Comparison of ENCODE assay signal across 2 cellular contexts in the genomic region with DNA sequence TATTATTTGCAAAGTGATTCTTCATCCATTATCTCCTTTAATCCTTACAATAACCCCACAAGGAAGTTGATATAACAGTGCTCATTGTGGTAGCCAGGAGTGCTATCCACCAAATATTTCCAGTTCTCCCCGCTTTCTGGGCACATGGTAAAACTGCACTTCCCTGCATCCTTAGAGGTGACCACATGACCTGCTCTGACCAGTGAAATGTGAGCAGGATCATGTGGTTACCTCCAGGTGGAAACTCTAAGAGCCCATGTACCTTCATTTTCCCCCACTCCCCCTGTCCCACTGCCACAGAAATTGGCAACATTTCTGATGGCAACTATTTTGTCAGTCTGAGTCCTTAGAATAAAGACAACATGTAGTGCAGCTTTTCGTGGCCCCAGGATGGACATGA.
TF ChIP-seq lines count a peak whose summit lies in the region.

No MANE protein-coding gene starts in this region.

TF ChIP-seq in WTC11, 78 proteins besides CTCF, POLR2A, EP300 and RAD21:
- TF ChIP-seq, protein P1, sequence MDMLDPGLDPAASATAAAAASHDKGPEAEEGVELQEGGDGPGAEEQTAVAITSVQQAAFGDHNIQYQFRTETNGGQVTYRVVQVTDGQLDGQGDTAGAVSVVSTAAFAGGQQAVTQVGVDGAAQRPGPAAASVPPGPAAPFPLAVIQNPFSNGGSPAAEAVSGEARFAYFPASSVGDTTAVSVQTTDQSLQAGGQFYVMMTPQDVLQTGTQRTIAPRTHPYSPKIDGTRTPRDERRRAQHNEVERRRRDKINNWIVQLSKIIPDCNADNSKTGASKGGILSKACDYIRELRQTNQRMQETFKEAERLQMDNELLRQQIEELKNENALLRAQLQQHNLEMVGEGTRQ (CRISPR knock-in tag; IDR thresholded peaks at IDR 0.05): peak; percentile 65
- TF ChIP-seq JAZF1 (CRISPR knock-in tag; IDR thresholded peaks at IDR 0.05): no peak

TF ChIP-seq in H1, 55 proteins besides CTCF, POLR2A, EP300 and RAD21:
- TF ChIP-seq CBX5 (IDR thresholded peaks at IDR 0.05; ENCODE audit: low read depth, low read length): no peak
- TF ChIP-seq, protein P1 (IDR thresholded peaks at IDR 0.05; ENCODE audit: low read length): peak; percentile 50
